ENCODE assay signal across 2 cellular contexts in the genomic region with DNA sequence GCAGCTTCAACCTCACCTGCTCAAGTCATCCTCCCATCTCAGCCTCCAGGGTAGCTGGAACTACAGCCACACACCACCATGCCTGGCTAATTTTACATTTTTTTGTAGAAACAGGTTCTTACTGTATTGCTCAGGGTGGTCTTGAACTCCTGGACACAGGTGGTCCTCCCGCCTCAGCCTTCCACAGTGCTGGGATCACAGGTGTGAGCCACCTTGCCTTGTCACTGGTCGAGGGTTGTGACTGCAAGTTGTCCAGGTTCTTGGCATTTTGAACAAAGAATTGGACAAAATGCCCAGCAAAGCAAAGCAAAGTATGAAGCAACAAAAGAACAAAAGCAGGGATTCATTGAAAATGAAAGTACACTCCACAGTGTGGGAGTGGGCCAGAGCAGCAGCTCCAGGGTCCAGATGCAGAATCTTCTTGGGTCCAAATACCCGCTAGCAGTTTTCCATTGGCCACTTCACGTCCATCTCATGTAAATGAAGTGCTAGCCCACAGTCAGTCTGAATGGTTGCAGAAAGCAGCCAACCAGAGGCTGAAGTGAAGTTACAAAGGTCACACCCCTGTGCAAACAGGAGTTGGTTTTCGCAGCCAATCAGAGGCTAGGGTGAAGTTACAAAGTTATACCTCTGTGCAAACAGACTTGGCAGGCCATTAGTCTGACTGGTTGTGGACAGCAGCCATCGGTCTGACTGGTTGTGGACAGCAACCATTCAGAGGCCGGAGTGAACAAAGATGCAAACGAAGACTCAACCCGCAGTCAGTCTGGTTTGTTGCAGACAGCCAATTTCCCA.
A peak's percentile ranks its signal among the peaks of the same experiment; 100 is the strongest.
TF ChIP-seq lines count a peak whose summit lies in the region.

No MANE protein-coding gene starts in this region.

TF ChIP-seq in SK-N-SH, 30 proteins besides CTCF, POLR2A, EP300 and RAD21 (continued from another document):
- TF ChIP-seq, protein P1, sequence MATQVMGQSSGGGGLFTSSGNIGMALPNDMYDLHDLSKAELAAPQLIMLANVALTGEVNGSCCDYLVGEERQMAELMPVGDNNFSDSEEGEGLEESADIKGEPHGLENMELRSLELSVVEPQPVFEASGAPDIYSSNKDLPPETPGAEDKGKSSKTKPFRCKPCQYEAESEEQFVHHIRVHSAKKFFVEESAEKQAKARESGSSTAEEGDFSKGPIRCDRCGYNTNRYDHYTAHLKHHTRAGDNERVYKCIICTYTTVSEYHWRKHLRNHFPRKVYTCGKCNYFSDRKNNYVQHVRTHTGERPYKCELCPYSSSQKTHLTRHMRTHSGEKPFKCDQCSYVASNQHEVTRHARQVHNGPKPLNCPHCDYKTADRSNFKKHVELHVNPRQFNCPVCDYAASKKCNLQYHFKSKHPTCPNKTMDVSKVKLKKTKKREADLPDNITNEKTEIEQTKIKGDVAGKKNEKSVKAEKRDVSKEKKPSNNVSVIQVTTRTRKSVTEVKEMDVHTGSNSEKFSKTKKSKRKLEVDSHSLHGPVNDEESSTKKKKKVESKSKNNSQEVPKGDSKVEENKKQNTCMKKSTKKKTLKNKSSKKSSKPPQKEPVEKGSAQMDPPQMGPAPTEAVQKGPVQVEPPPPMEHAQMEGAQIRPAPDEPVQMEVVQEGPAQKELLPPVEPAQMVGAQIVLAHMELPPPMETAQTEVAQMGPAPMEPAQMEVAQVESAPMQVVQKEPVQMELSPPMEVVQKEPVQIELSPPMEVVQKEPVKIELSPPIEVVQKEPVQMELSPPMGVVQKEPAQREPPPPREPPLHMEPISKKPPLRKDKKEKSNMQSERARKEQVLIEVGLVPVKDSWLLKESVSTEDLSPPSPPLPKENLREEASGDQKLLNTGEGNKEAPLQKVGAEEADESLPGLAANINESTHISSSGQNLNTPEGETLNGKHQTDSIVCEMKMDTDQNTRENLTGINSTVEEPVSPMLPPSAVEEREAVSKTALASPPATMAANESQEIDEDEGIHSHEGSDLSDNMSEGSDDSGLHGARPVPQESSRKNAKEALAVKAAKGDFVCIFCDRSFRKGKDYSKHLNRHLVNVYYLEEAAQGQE (IDR thresholded peaks at IDR 0.05; ENCODE audit: low read depth, low read length) = peak; percentile 58; the same call in 1 of the 2 replicates

TF ChIP-seq in SK-N-SH treated with all-trans-retinoic acid at 6 μM for 48 hours, 23 proteins besides CTCF, POLR2A, EP300 and RAD21 (continued from another document):
- TF ChIP-seq, protein P2, sequence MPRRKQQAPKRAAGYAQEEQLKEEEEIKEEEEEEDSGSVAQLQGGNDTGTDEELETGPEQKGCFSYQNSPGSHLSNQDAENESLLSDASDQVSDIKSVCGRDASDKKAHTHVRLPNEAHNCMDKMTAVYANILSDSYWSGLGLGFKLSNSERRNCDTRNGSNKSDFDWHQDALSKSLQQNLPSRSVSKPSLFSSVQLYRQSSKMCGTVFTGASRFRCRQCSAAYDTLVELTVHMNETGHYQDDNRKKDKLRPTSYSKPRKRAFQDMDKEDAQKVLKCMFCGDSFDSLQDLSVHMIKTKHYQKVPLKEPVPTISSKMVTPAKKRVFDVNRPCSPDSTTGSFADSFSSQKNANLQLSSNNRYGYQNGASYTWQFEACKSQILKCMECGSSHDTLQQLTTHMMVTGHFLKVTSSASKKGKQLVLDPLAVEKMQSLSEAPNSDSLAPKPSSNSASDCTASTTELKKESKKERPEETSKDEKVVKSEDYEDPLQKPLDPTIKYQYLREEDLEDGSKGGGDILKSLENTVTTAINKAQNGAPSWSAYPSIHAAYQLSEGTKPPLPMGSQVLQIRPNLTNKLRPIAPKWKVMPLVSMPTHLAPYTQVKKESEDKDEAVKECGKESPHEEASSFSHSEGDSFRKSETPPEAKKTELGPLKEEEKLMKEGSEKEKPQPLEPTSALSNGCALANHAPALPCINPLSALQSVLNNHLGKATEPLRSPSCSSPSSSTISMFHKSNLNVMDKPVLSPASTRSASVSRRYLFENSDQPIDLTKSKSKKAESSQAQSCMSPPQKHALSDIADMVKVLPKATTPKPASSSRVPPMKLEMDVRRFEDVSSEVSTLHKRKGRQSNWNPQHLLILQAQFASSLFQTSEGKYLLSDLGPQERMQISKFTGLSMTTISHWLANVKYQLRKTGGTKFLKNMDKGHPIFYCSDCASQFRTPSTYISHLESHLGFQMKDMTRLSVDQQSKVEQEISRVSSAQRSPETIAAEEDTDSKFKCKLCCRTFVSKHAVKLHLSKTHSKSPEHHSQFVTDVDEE (CRISPR knock-in tag; IDR thresholded peaks at IDR 0.05) = no peak
- TF ChIP-seq ZFP30 (CRISPR knock-in tag; IDR thresholded peaks at IDR 0.05) = no peak
- no peak for TF ChIP-seq TCF4 (CRISPR knock-in tag; IDR thresholded peaks at IDR 0.05; ENCODE audit: borderline replicate concordance)
- no peak for TF ChIP-seq ZC3H10 (CRISPR knock-in tag; IDR thresholded peaks at IDR 0.05)
- no peak for TF ChIP-seq ARNTL (CRISPR knock-in tag; IDR thresholded peaks at IDR 0.05; ENCODE audit: borderline replicate concordance, low read depth)
- no peak for TF ChIP-seq TOX (CRISPR knock-in tag; IDR thresholded peaks at IDR 0.05; ENCODE audit: borderline replicate concordance)
- TF ChIP-seq PPARA (CRISPR knock-in tag; IDR thresholded peaks at IDR 0.05; ENCODE audit: borderline replicate concordance) = no peak
- no peak for TF ChIP-seq GLIS3 (CRISPR knock-in tag; IDR thresholded peaks at IDR 0.05)
- TF ChIP-seq, protein P3, sequence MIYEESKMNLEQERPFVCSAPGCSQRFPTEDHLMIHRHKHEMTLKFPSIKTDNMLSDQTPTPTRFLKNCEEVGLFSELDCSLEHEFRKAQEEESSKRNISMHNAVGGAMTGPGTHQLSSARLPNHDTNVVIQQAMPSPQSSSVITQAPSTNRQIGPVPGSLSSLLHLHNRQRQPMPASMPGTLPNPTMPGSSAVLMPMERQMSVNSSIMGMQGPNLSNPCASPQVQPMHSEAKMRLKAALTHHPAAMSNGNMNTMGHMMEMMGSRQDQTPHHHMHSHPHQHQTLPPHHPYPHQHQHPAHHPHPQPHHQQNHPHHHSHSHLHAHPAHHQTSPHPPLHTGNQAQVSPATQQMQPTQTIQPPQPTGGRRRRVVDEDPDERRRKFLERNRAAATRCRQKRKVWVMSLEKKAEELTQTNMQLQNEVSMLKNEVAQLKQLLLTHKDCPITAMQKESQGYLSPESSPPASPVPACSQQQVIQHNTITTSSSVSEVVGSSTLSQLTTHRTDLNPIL (CRISPR knock-in tag; IDR thresholded peaks at IDR 0.05; ENCODE audit: low read depth) = no peak
- no peak for TF ChIP-seq BACH2 (CRISPR knock-in tag; IDR thresholded peaks at IDR 0.05; ENCODE audit: borderline replicate concordance)
- TF ChIP-seq, protein P4, sequence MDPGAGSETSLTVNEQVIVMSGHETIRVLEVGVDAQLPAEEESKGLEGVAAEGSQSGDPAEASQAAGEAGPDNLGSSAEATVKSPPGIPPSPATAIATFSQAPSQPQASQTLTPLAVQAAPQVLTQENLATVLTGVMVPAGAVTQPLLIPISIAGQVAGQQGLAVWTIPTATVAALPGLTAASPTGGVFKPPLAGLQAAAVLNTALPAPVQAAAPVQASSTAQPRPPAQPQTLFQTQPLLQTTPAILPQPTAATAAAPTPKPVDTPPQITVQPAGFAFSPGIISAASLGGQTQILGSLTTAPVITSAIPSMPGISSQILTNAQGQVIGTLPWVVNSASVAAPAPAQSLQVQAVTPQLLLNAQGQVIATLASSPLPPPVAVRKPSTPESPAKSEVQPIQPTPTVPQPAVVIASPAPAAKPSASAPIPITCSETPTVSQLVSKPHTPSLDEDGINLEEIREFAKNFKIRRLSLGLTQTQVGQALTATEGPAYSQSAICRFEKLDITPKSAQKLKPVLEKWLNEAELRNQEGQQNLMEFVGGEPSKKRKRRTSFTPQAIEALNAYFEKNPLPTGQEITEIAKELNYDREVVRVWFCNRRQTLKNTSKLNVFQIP (CRISPR knock-in tag; IDR thresholded peaks at IDR 0.05; ENCODE audit: borderline replicate concordance, low read depth) = no peak
- TF ChIP-seq ZNF70 (CRISPR knock-in tag; IDR thresholded peaks at IDR 0.05) = no peak
- TF ChIP-seq, protein P5, sequence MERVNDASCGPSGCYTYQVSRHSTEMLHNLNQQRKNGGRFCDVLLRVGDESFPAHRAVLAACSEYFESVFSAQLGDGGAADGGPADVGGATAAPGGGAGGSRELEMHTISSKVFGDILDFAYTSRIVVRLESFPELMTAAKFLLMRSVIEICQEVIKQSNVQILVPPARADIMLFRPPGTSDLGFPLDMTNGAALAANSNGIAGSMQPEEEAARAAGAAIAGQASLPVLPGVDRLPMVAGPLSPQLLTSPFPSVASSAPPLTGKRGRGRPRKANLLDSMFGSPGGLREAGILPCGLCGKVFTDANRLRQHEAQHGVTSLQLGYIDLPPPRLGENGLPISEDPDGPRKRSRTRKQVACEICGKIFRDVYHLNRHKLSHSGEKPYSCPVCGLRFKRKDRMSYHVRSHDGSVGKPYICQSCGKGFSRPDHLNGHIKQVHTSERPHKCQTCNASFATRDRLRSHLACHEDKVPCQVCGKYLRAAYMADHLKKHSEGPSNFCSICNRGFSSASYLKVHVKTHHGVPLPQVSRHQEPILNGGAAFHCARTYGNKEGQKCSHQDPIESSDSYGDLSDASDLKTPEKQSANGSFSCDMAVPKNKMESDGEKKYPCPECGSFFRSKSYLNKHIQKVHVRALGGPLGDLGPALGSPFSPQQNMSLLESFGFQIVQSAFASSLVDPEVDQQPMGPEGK (CRISPR knock-in tag; IDR thresholded peaks at IDR 0.05; ENCODE audit: borderline replicate concordance) = no peak
- no peak for TF ChIP-seq ESRRG (CRISPR knock-in tag; IDR thresholded peaks at IDR 0.05)
- no peak for TF ChIP-seq ZNF8 (CRISPR knock-in tag; IDR thresholded peaks at IDR 0.05)
